24 cellular contexts compared by ENCODE assay signal in genomic region chr17:81433656-81434055, GRCh38. TPM values are rescaled to one million over a fixed set of nuclear protein-coding genes. Genes with fewer than 3 reads are reported as not detected.
DNase-seq lines count a peak whose midpoint lies in the region; ATAC-seq, FAIRE-seq and TF ChIP-seq lines count a peak whose summit lies in the region.
"Had no signal": no experiment of that assay in that cellular context is flagged by ENCODE, and none has a peak within 500 bp of the region (broad histone marks: within the 10 kb centered on the region; RNA-seq: fewer than 3 reads in every experiment).

No MANE protein-coding gene starts in this region.

- H3K9me3 ChIP-seq in A549 (no peaks in the 10 kb centered on the region), HCT116 (ENCODE audit: control insufficient read depth in 1 of 2, insufficient read depth in 1 of 2, low read depth in 1 of 2, low read length in 2 of 2) (no peaks in the 10 kb centered on the region), Panc1 (ENCODE audit: control insufficient read depth, insufficient read depth, low read depth, low read length) (no peaks in the 10 kb centered on the region), smooth muscle cell (replicated peaks; ENCODE audit: low read depth) (no peaks in the 10 kb centered on the region)
- H3K9me3 ChIP-seq: BE2C, Caco-2 had no signal

- H3K4me2 ChIP-seq in A549, result peak overlapping the region; percentile 34; the same call in 2 of the 3 replicates
- peak overlapping the region; percentile 18; the same call in 1 of the 2 replicates for H3K4me2 ChIP-seq in HCT116 (ENCODE audit: low read length)
- peak overlapping the region; percentile 4 for H3K4me2 ChIP-seq in smooth muscle cell
- H3K4me2 ChIP-seq: GM23338 had no signal

- RAD21 ChIA-PET in HCT116 (lab: Charles Lee; ENCODE audit: low non-redundant PET in 1 of 2, low total read pairs in 2 of 2, uncharacterized antibody in 2 of 2, unreplicated experiment in 2 of 2), result no interaction called here

- H3K9ac ChIP-seq in HCT116 (ENCODE audit: low read length) (no peak overlapping the region), smooth muscle cell (ENCODE audit: low read depth) (no peak overlapping the region)

- H3K27ac ChIP-seq in A549 (peak overlapping the region; percentile 11 to 72; a peak in 4 of 6 replicates), HCT116 (ENCODE audit: low read depth, low read length) (no peak overlapping the region), Panc1 (ENCODE audit: low read length) (peak overlapping the region; percentile 55), smooth muscle cell (ENCODE audit: low read depth) (no peak overlapping the region)
- H3K27ac ChIP-seq: 22Rv1, C4-2B had no signal

- H3K4me3 ChIP-seq in A549 (no peak overlapping the region), HCT116 (replicated peaks in 1 of 2; ENCODE audit: low read depth in 1 of 2, low read length in 2 of 2) (no peak overlapping the region), Panc1 (ENCODE audit: low read depth in 2 of 2, low read length in 2 of 2) (no peak overlapping the region), smooth muscle cell (no peak overlapping the region)
- H3K4me3 ChIP-seq: GM23338 had no signal

- H3K27me3 ChIP-seq in HCT116 (ENCODE audit: insufficient read depth, low read length), result no peaks in the 10 kb centered on the region
- no peaks in the 10 kb centered on the region for H3K27me3 ChIP-seq in Panc1 (ENCODE audit: control insufficient read depth, insufficient read depth, low read length)
- H3K27me3 ChIP-seq in smooth muscle cell (ENCODE audit: low read depth), result no peaks in the 10 kb centered on the region
- H3K27me3 ChIP-seq: BE2C had no signal

- no peaks in the 10 kb centered on the region for H3K9me2 ChIP-seq in HCT116 (ENCODE audit: insufficient read depth)

- TF ChIP-seq CTCF in A549 (IDR thresholded peaks at IDR 0.05), result no peak
- no peak for TF ChIP-seq CTCF in HCT116 (IDR thresholded peaks at IDR 0.05 in 2 of 3, conservative IDR thresholded peaks at IDR 0.05 in 1 of 3; ENCODE audit: borderline replicate concordance in 1 of 3, insufficient read depth in 1 of 3, low read depth in 2 of 3, low read length in 2 of 3)
- no peak for TF ChIP-seq CTCF in Panc1 (IDR thresholded peaks at IDR 0.05)
- no peak for TF ChIP-seq CTCF in smooth muscle cell (IDR thresholded peaks at IDR 0.05; ENCODE audit: borderline replicate concordance, insufficient read depth, poor library complexity, severe bottlenecking)
- TF ChIP-seq CTCF in GM20000 (IDR thresholded peaks at IDR 0.05; ENCODE audit: extremely low read depth, missing control alignments), result no peak

- H3K79me2 ChIP-seq in HCT116 (ENCODE audit: insufficient read depth, low read length) (no peaks in the 10 kb centered on the region), smooth muscle cell (ENCODE audit: low read depth) (no peaks in the 10 kb centered on the region)

- intact Hi-C loops in HCT116 (cut with micrococcal nuclease) (no loop called here), Panc1 (cut with micrococcal nuclease; ENCODE audit: unreplicated experiment) (no loop called here)

- no peak for TF ChIP-seq POLR2A in A549 (IDR thresholded peaks at IDR 0.05; ENCODE audit: low read length)
- TF ChIP-seq POLR2A in HCT116 (IDR thresholded peaks at IDR 0.05; ENCODE audit: borderline replicate concordance, extremely low read depth, insufficient read depth, insufficient read length), result no peak

- no TSS peak for BruUV-seq in HCT116 (replicated peaks; lab: Mats Ljungman, UMichigan)
- no TSS peak for BruUV-seq in Panc1 (replicated peaks; lab: Mats Ljungman, UMichigan)

- H4K20me1 ChIP-seq in HCT116 (ENCODE audit: insufficient read depth), result no peaks in the 10 kb centered on the region
- no peaks in the 10 kb centered on the region for H4K20me1 ChIP-seq in smooth muscle cell (ENCODE audit: low read depth)

- H3K36me3 ChIP-seq in HCT116 (ENCODE audit: control insufficient read depth in 1 of 2, insufficient read depth in 2 of 2, low read length in 2 of 2), result no peaks in the 10 kb centered on the region
- no peaks in the 10 kb centered on the region for H3K36me3 ChIP-seq in Panc1 (ENCODE audit: control insufficient read depth, insufficient read depth, low read length)
- H3K36me3 ChIP-seq in smooth muscle cell (ENCODE audit: low read depth), result no peaks in the 10 kb centered on the region
- H3K36me3 ChIP-seq: BE2C had no signal

- H2AFZ ChIP-seq in HCT116 (ENCODE audit: low read depth, low read length, poor library complexity, severe bottlenecking) (no peak overlapping the region), smooth muscle cell (ENCODE audit: low read depth) (no peak overlapping the region)
- H2AFZ ChIP-seq: GM23338 had no signal

- TF ChIP-seq RAD21 in A549 (conservative IDR thresholded peaks at IDR 0.05 in 1 of 2, IDR thresholded peaks at IDR 0.05 in 1 of 2), result no peak
- TF ChIP-seq RAD21 in HCT116 (IDR thresholded peaks at IDR 0.05; ENCODE audit: low read depth), result no peak

- POLR2A ChIA-PET in A549 (lab: Yijun Ruan, JAX), result interaction anchor here (0.7 to 1.0 kb wide), 2 partner anchors 14 to 38 kb away, joined by 3 read pairs; partner anchors contain the start of gene BAHCC1
- POLR2A ChIA-PET in HCT116 (lab: Charles Lee), result no interaction called here
- POLR2A ChIA-PET in Panc1 (lab: Charles Lee), result interaction anchor here (0.6 kb wide), 1 partner anchor 84 kb away, joined by 11 read pairs; no protein-coding TSS in a partner anchor

- no peak for ATAC-seq in A549
- no peak for ATAC-seq in HCT116
- ATAC-seq in Panc1, result no peak
- ATAC-seq: CD8-positive, alpha-beta T cell; GM23338 had no signal

- TF ChIP-seq EP300 in A549 (IDR thresholded peaks at IDR 0.05), result no peak

- 89% methylated on average over 19 of the region's 24 CpGs for WGBS in A549 (ENCODE audit: missing lambda C conversion rate)
- WGBS in smooth muscle cell (ENCODE audit: low lambda C conversion rate), result 87% methylated on average over 24 of the region's 24 CpGs

- FAIRE-seq in A549 (lab: Jason Lieb, UNC), result no peak
- FAIRE-seq: A204.1, G401.6, GM12892, GM19239 had no signal

- peaks cover 47% of the 10 kb centered on the region for H3K4me1 ChIP-seq in A549
- H3K4me1 ChIP-seq in HCT116 (ENCODE audit: control insufficient read depth in 1 of 2, insufficient read depth in 2 of 2, low read length in 2 of 2), result peaks cover 32 to 50% of the 10 kb centered on the region in 2 experiments
- H3K4me1 ChIP-seq in Panc1 (ENCODE audit: control insufficient read depth, insufficient read depth, low read length), result peaks cover 81% of the 10 kb centered on the region
- peaks cover 34% of the 10 kb centered on the region for H3K4me1 ChIP-seq in smooth muscle cell (ENCODE audit: low read depth)

- DNase-seq in A549 (ENCODE audit: low read depth in 1 of 2, low spot score in 1 of 2) (no peak), HCT116 (ENCODE audit: low read depth, low spot score) (no peak), Panc1 (ENCODE audit: low read depth, low spot score) (no peak), smooth muscle cell (lab: John Stamatoyannopoulos, UW; ENCODE audit: unreplicated experiment) (no peak), ureter (ENCODE audit: low spot score) (no peak), HuH-7 (ENCODE audit: low spot score) (no peak), nucleus accumbens (lab: John Stamatoyannopoulos, UW) (no peak), GM20000 (ENCODE audit: low spot score) (no peak)
- DNase-seq: AML-193; BE2C; Caco-2; CD4-positive, CD25-positive, alpha-beta regulatory T cell; CD8-positive, alpha-beta T cell; DMS153; DND-41; H9; HFFc6 had no signal

- H3F3A ChIP-seq in smooth muscle cell (ENCODE audit: low read depth), result peaks cover 3% of the 10 kb centered on the region

- CTCF ChIA-PET in A549 (lab: Yijun Ruan, JAX) (interaction anchor here (1.5 kb wide), 1 partner anchor 29 kb away, joined by 4 read pairs; no protein-coding TSS in a partner anchor), HCT116 (lab: Charles Lee) (no interaction called here), Panc1 (lab: Charles Lee) (no interaction called here)

- in situ Hi-C loops in Panc1 (cut with HindIII; ENCODE audit: low pct_unique_long_range_greater_than_20kb, low sequenced_read_pairs), result no loop called here

TF ChIP-seq in A549, 52 proteins besides CTCF, POLR2A, EP300 and RAD21:
- TF ChIP-seq CHD4 (IDR thresholded peaks at IDR 0.05; ENCODE audit: borderline replicate concordance), result no peak
- no peak for TF ChIP-seq TP53 (CRISPR knock-in tag; IDR thresholded peaks at IDR 0.05)
- TF ChIP-seq SMC3 (IDR thresholded peaks at IDR 0.05), result no peak
- TF ChIP-seq HDAC2 (IDR thresholded peaks at IDR 0.05), result no peak

TF ChIP-seq in HCT116, 20 proteins besides CTCF, POLR2A, EP300 and RAD21:
- TF ChIP-seq YY1 (IDR thresholded peaks at IDR 0.05; ENCODE audit: extremely low read depth, insufficient replicate concordance, low read depth, low read length) (no peak), SRF (IDR thresholded peaks at IDR 0.05; ENCODE audit: low read depth) (no peak), ZNF274 (IDR thresholded peaks at IDR 0.05; ENCODE audit: low read depth, low read length) (no peak), FOSL1 (IDR thresholded peaks at IDR 0.05; ENCODE audit: low read depth) (no peak), CEBPB (IDR thresholded peaks at IDR 0.05; ENCODE audit: low read depth) (no peak), JUND (IDR thresholded peaks at IDR 0.05) (no peak), CBX3 (IDR thresholded peaks at IDR 0.05; ENCODE audit: low read depth) (no peak)
- TF ChIP-seq, protein P1, sequence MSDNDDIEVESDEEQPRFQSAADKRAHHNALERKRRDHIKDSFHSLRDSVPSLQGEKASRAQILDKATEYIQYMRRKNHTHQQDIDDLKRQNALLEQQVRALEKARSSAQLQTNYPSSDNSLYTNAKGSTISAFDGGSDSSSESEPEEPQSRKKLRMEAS (IDR thresholded peaks at IDR 0.05), result no peak

RNA-seq across cellular contexts. Expression of gene BAHCC1, which starts 38.4 kb away (rescaled TPM):
- polyA plus RNA-seq in A549 (2011; rRNA removed), result 2.1 and 2.6 TPM in 2 replicates
- polyA plus RNA-seq in A549 (2012; cell fraction: cytosol; rRNA removed), result 7.4 and 8.4 TPM in 2 replicates
- polyA plus RNA-seq in A549 (2012; cell fraction: nucleus; rRNA removed), result 27.4 and 38.1 TPM in 2 replicates
- 5.2 to 5.9 TPM (median 5.8 TPM) in 3 replicates for polyA plus RNA-seq in A549 (2017; fragmentation: RNase III; extraction: RNeasy Plus Mini Kit Qiagen cat#74134 plus additional on column Dnase treatment)
- 2.6 and 3.5 TPM in 2 replicates for polyA minus RNA-seq in A549 (2011; rRNA and poly(A)+ RNA removed)
- 45.2 TPM for total RNA-seq in HCT116 (2021; ENCODE audit: unreplicated experiment)
- polyA plus RNA-seq in HCT116 (2012), result 16.1 and 18.2 TPM in 2 replicates
- 77.4 TPM for total RNA-seq in Panc1 (2021; ENCODE audit: unreplicated experiment)
- polyA plus RNA-seq in Panc1 (2012; ENCODE audit: insufficient read length), result 129 TPM
- total RNA-seq in smooth muscle cell, result 4.6 and 5.4 TPM in 2 replicates
- 3.2 and 3.9 TPM in 2 replicates for polyA plus RNA-seq in smooth muscle cell
- total RNA-seq in ureter, result 23.7 TPM
- polyA plus RNA-seq: CD4-positive, CD25-positive, alpha-beta regulatory T cell had no signal

Comparison
In these comparisons a context has a peak if more than half of its experiments do, and no peak if none do; other contexts are left out.
1. H3K27ac ChIP-seq: peak in A549 (2 of 2) and Panc1 (single experiment); none in HCT116 (single experiment) and smooth muscle cell (single experiment).
2. Peak in every context shown above with its lines, with median percentiles within 50 percentile points of each other: H3K4me2 ChIP-seq.